1 cellular context compared by ENCODE assay signal in the genomic region with DNA sequence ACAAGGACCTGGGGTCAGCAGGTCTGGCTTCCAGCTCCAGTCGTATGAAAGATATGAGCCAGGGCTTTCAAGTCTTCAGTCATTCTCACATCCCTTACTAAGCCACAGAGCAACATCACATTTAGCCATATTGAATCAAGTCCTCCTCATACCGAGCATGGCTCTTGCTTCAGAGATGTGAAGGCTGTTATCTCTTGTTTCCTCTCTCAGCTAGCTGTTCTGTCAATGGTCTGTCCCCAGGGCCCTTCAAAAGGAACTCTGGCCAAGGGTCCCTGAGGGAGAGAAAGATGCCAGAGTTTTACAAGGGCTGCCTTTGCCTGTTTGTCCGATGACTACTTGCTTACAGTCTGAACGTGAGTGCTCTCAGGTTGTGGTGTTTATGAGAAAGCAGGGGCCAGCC.
TF ChIP-seq lines count a peak whose summit lies in the region.

No MANE protein-coding gene starts in this region.

TF ChIP-seq in GM12878, 131 proteins besides CTCF, POLR2A, EP300 and RAD21 (continued from another document):
- TF ChIP-seq, protein P1, sequence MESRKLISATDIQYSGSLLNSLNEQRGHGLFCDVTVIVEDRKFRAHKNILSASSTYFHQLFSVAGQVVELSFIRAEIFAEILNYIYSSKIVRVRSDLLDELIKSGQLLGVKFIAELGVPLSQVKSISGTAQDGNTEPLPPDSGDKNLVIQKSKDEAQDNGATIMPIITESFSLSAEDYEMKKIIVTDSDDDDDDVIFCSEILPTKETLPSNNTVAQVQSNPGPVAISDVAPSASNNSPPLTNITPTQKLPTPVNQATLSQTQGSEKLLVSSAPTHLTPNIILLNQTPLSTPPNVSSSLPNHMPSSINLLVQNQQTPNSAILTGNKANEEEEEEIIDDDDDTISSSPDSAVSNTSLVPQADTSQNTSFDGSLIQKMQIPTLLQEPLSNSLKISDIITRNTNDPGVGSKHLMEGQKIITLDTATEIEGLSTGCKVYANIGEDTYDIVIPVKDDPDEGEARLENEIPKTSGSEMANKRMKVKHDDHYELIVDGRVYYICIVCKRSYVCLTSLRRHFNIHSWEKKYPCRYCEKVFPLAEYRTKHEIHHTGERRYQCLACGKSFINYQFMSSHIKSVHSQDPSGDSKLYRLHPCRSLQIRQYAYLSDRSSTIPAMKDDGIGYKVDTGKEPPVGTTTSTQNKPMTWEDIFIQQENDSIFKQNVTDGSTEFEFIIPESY (IDR thresholded peaks at IDR 0.05): no peak
- TF ChIP-seq ZNF217 (IDR thresholded peaks at IDR 0.05) (no peak), SIN3A (IDR thresholded peaks at IDR 0.05; ENCODE audit: low read depth, low read length) (no peak), EZH2 (IDR thresholded peaks at IDR 0.05; ENCODE audit: borderline replicate concordance, control insufficient read depth, low read depth, low read length) (no peak)
